8 cellular contexts compared by ENCODE assay signal in genomic region chr11:128341280-128341679, GRCh38.
DNase-seq lines count a peak whose midpoint lies in the region; ATAC-seq and TF ChIP-seq lines count a peak whose summit lies in the region.
"Had no signal": no experiment of that assay in that cellular context is flagged by ENCODE, and none has a peak within 500 bp of the region (broad histone marks: within the 10 kb centered on the region; RNA-seq: fewer than 3 reads in every experiment).

No MANE protein-coding gene starts in this region.

- peak overlapping the region; percentile 85 for H3K27ac Mint-ChIP-seq in activated T-cell treated with anti-CD3 and anti-CD28 coated beads, Interleukin-2, amount 50 U/mL, for 72 hours
- H3K27ac Mint-ChIP-seq in stimulated activated naive CD8-positive, alpha-beta T cell treated with anti-CD3 and anti-CD28 coated beads, Interleukin-15, Interleukin-2, amounts not matched to agents 100 ng/mL and 50 ng/mL, for 24 hours, result peak overlapping the region; percentile 78

- WGBS in right cardiac atrium, result 66% methylated on average over 7 of the region's 7 CpGs

- H3K4me3 Mint-ChIP-seq in activated T-cell treated with anti-CD3 and anti-CD28 coated beads, Interleukin-2, amount 50 U/mL, for 72 hours, result peak overlapping the region; percentile 52 to 73
- H3K4me3 Mint-ChIP-seq in stimulated activated naive CD8-positive, alpha-beta T cell treated with anti-CD3 and anti-CD28 coated beads, Interleukin-15, Interleukin-2, amounts not matched to agents 100 ng/mL and 50 ng/mL, for 24 hours, result peak overlapping the region; percentile 64

- H3K9me3 ChIP-seq in Peyer's patch (no peaks in the 10 kb centered on the region), right cardiac atrium (ENCODE audit: control insufficient read depth, low read length) (no peaks in the 10 kb centered on the region)

- H3K27me3 Mint-ChIP-seq in activated T-cell treated with anti-CD3 and anti-CD28 coated beads, Interleukin-2, amount 50 U/mL, for 72 hours (ENCODE audit: low read depth), result no peaks in the 10 kb centered on the region
- H3K27me3 Mint-ChIP-seq in stimulated activated naive CD8-positive, alpha-beta T cell treated with anti-CD3 and anti-CD28 coated beads, Interleukin-15, Interleukin-2, amounts not matched to agents 100 ng/mL and 50 ng/mL, for 24 hours, result no peaks in the 10 kb centered on the region

- H3K27ac ChIP-seq in Peyer's patch (peak overlapping the region; percentile 50 to 76 (median 66)), right cardiac atrium (ENCODE audit: low read length) (peak overlapping the region; percentile 84)

- H3K36me3 ChIP-seq in Peyer's patch, result no peaks in the 10 kb centered on the region

- H3K4me1 Mint-ChIP-seq in activated T-cell treated with anti-CD3 and anti-CD28 coated beads, Interleukin-2, amount 50 U/mL, for 72 hours (ENCODE audit: low read depth), result peaks cover 96% of the 10 kb centered on the region
- H3K4me1 Mint-ChIP-seq in stimulated activated naive CD8-positive, alpha-beta T cell treated with anti-CD3 and anti-CD28 coated beads, Interleukin-15, Interleukin-2, amounts not matched to agents 100 ng/mL and 50 ng/mL, for 24 hours (ENCODE audit: low read depth), result peaks cover 82% of the 10 kb centered on the region

- peaks cover 3 to 5% of the 10 kb centered on the region in 2 donors for H3K9me3 Mint-ChIP-seq in activated T-cell treated with anti-CD3 and anti-CD28 coated beads, Interleukin-2, amount 50 U/mL, for 72 hours
- H3K9me3 Mint-ChIP-seq in stimulated activated naive CD8-positive, alpha-beta T cell treated with anti-CD3 and anti-CD28 coated beads, Interleukin-15, Interleukin-2, amounts not matched to agents 100 ng/mL and 50 ng/mL, for 24 hours, result no peaks in the 10 kb centered on the region

- TF ChIP-seq POLR2A in Peyer's patch (IDR thresholded peaks at IDR 0.05), result no peak

- DNase-seq in Peyer's patch, result peak in 2 of 3 donors; percentile 55 to 71
- DNase-seq in activated T-cell treated with anti-CD3 and anti-CD28 coated beads, Interleukin-2, amount 50 U/mL, for 72 hours, result peak; percentile 61 to 67
- peak in 1 of 3 donors; percentile 57 for DNase-seq in right cardiac atrium
- no peak for DNase-seq in NCI-H2107 (lab: John Stamatoyannopoulos, UW)
- DNase-seq in occipital lobe (lab: John Stamatoyannopoulos, UW), result no peak
- DNase-seq: kidney glomerular epithelial cell had no signal

- H3K4me1 ChIP-seq in Peyer's patch, result peaks cover 0 to 20% (median 3%) of the 10 kb centered on the region in 4 donors
- peaks cover 4% of the 10 kb centered on the region for H3K4me1 ChIP-seq in right cardiac atrium (ENCODE audit: control insufficient read depth, insufficient read depth, low read length)

- TF ChIP-seq CTCF in Peyer's patch (IDR thresholded peaks at IDR 0.05), result no peak

- intact Hi-C loops in right cardiac atrium (cut with DNase I), result no loop called here

- H3K36me3 Mint-ChIP-seq in activated T-cell treated with anti-CD3 and anti-CD28 coated beads, Interleukin-2, amount 50 U/mL, for 72 hours (ENCODE audit: insufficient read depth in 2 of 2), result peaks cover 4 to 5% of the 10 kb centered on the region in 2 donors
- H3K36me3 Mint-ChIP-seq in stimulated activated naive CD8-positive, alpha-beta T cell treated with anti-CD3 and anti-CD28 coated beads, Interleukin-15, Interleukin-2, amounts not matched to agents 100 ng/mL and 50 ng/mL, for 24 hours (ENCODE audit: low read depth), result peaks cover 4% of the 10 kb centered on the region

- H3K4me3 ChIP-seq in Peyer's patch (no peak overlapping the region), right cardiac atrium (ENCODE audit: low read length) (no peak overlapping the region)

- H3K27me3 ChIP-seq in Peyer's patch (no peaks in the 10 kb centered on the region), right cardiac atrium (ENCODE audit: control insufficient read depth, insufficient read depth) (no peaks in the 10 kb centered on the region)

- ATAC-seq in activated T-cell treated with anti-CD3 and anti-CD28 coated beads, Interleukin-2, amount 50 U/mL, for 72 hours (replicated peaks in 1 of 2), result peak in 1 of 2 donors; percentile 6
- ATAC-seq in right cardiac atrium (peak; percentile 53 to 68), HG03139 (IDR thresholded peaks at IDR 0.05; ENCODE audit: unreplicated experiment) (no peak)

Comparison
In these comparisons a context has a peak if more than half of its experiments do, and no peak if none do; other contexts are left out.
1. DNase-seq: peak in Peyer's patch (2 of 3) and activated T-cell treated with anti-CD3 and anti-CD28 coated beads, Interleukin-2, amount 50 U/mL, for 72 hours (2 of 2); none in NCI-H2107 (single experiment) and occipital lobe (single experiment).